9 cellular contexts compared by ENCODE assay signal in genomic region chr3:61936344-61936937, GRCh38.
A peak's percentile ranks its signal among the peaks of the same experiment; 100 is the strongest.
DNase-seq lines count a peak whose midpoint lies in the region; ATAC-seq and TF ChIP-seq lines count a peak whose summit lies in the region.
"Had no signal": no experiment of that assay in that cellular context is flagged by ENCODE, and none has a peak within 500 bp of the region (broad histone marks: within the 10 kb centered on the region; RNA-seq: fewer than 3 reads in every experiment).

No MANE protein-coding gene starts in this region.

- CTCF ChIA-PET in WTC11 (lab: Charles Lee) = interaction anchor here (0.5 to 2.5 kb wide), 56 partner anchors 9 to 686 kb away, joined by 3 to 78 read pairs (median 4); no protein-coding TSS in a partner anchor

- H3K36me3 ChIP-seq in liver (ENCODE audit: control insufficient read depth in 4 of 4, insufficient read depth in 3 of 4, low read depth in 1 of 4, low read length in 3 of 4) = no peaks in the 10 kb centered on the region

- POLR2A ChIA-PET in WTC11 (lab: Charles Lee) = interaction anchor here (0.6 kb wide), 1 partner anchor 580 kb away, joined by 3 read pairs; no protein-coding TSS in a partner anchor

- peaks cover 18% of the 10 kb centered on the region for H3K9me3 Mint-ChIP-seq in WTC11

- no peak overlapping the region for H3K27ac ChIP-seq in liver (ENCODE audit: low read depth in 1 of 2, low read length in 2 of 2)

- no peaks in the 10 kb centered on the region for H3K4me1 ChIP-seq in liver (ENCODE audit: control insufficient read depth in 4 of 4, insufficient read depth in 4 of 4, low read length in 3 of 4)

- peaks cover 0 to 3% (median 0%) of the 10 kb centered on the region in 4 donors for H3K9me3 ChIP-seq in liver (ENCODE audit: control insufficient read depth in 4 of 4, low read length in 3 of 4)

- peaks cover 22% of the 10 kb centered on the region for H3K36me3 Mint-ChIP-seq in WTC11
- H3K36me3 Mint-ChIP-seq: CD4-positive, CD25-positive, alpha-beta regulatory T cell had no signal

- no peak overlapping the region for H3K4me3 ChIP-seq in liver (ENCODE audit: low read depth in 1 of 3, low read length in 3 of 3)

- peak; percentile 48 for ATAC-seq in HG02852 (IDR thresholded peaks at IDR 0.05; ENCODE audit: unreplicated experiment)
- ATAC-seq in WTC11 = peak; percentile 72

- H3K27ac Mint-ChIP-seq in WTC11 = no peak overlapping the region
- H3K27ac Mint-ChIP-seq: CD4-positive, CD25-positive, alpha-beta regulatory T cell had no signal

- TF ChIP-seq CTCF in WTC11 (IDR thresholded peaks at IDR 0.05) (peak; percentile 84), liver (IDR thresholded peaks at IDR 0.05; ENCODE audit: low read depth, low read length, missing input control) (peak; percentile 52)

- peak; percentile 63 to 82 for TF ChIP-seq RAD21 in liver (IDR thresholded peaks at IDR 0.05)

- H3K4me3 Mint-ChIP-seq in WTC11 = no peak overlapping the region
- H3K4me3 Mint-ChIP-seq: CD4-positive, CD25-positive, alpha-beta regulatory T cell had no signal

- no peak overlapping the region for H3K9ac ChIP-seq in liver (ENCODE audit: low read depth in 1 of 2, low read length in 2 of 2)

- H3K27me3 ChIP-seq in liver (ENCODE audit: control insufficient read depth in 4 of 4, insufficient read depth in 4 of 4, low read length in 3 of 4) = no peaks in the 10 kb centered on the region

- H3K4me1 Mint-ChIP-seq in WTC11 = peaks cover 68% of the 10 kb centered on the region
- H3K4me1 Mint-ChIP-seq: CD4-positive, CD25-positive, alpha-beta regulatory T cell had no signal

- H3K27me3 Mint-ChIP-seq in WTC11 (ENCODE audit: low read depth) = no peaks in the 10 kb centered on the region
- H3K27me3 Mint-ChIP-seq: CD4-positive, CD25-positive, alpha-beta regulatory T cell had no signal

- 81% methylated on average over 6 of the region's 6 CpGs for WGBS in liver

- DNase-seq in NCI-H1694 (lab: John Stamatoyannopoulos, UW) = peak; percentile 1
- DNase-seq in NCI-H1694 treated with DMSO at 0.1 percent for 48 hours (lab: John Stamatoyannopoulos, UW) = no peak
- DNase-seq in WTC11 (ENCODE audit: low spot score) = peak; percentile 70
- no peak for DNase-seq in kidney glomerular epithelial cell (lab: John Stamatoyannopoulos, UW)
- no peak for DNase-seq in DMS153 (lab: John Stamatoyannopoulos, UW)
- DNase-seq in amygdala (lab: John Stamatoyannopoulos, UW) = no peak

TF ChIP-seq in WTC11, 78 proteins besides CTCF, POLR2A, EP300 and RAD21:
- no peak for TF ChIP-seq TEAD1 (CRISPR knock-in tag; IDR thresholded peaks at IDR 0.05)
- TF ChIP-seq, protein P1, sequence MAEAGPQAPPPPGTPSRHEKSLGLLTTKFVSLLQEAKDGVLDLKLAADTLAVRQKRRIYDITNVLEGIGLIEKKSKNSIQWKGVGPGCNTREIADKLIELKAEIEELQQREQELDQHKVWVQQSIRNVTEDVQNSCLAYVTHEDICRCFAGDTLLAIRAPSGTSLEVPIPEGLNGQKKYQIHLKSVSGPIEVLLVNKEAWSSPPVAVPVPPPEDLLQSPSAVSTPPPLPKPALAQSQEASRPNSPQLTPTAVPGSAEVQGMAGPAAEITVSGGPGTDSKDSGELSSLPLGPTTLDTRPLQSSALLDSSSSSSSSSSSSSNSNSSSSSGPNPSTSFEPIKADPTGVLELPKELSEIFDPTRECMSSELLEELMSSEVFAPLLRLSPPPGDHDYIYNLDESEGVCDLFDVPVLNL (CRISPR knock-in tag; IDR thresholded peaks at IDR 0.05; ENCODE audit: borderline replicate concordance, low read depth) = no peak
- no peak for TF ChIP-seq MYBL2 (CRISPR knock-in tag; IDR thresholded peaks at IDR 0.05)
- TF ChIP-seq ZNF416 (CRISPR knock-in tag; IDR thresholded peaks at IDR 0.05) = no peak
- no peak for TF ChIP-seq CDX4 (CRISPR knock-in tag; IDR thresholded peaks at IDR 0.05; ENCODE audit: borderline replicate concordance)
- no peak for TF ChIP-seq CREB1 (CRISPR knock-in tag; IDR thresholded peaks at IDR 0.05)
- TF ChIP-seq E2F1 (CRISPR knock-in tag; IDR thresholded peaks at IDR 0.05) = no peak
- no peak for TF ChIP-seq JUN (CRISPR knock-in tag; IDR thresholded peaks at IDR 0.05)
- no peak for TF ChIP-seq NFYB (CRISPR knock-in tag; conservative IDR thresholded peaks at IDR 0.05; ENCODE audit: low read depth)
- TF ChIP-seq ZNF219 (CRISPR knock-in tag; IDR thresholded peaks at IDR 0.05; ENCODE audit: borderline replicate concordance) = no peak
TF ChIP-seq in WTC11: peak in this region for 0.

TF ChIP-seq in liver, 16 proteins besides CTCF, POLR2A, EP300 and RAD21:
- no peak for TF ChIP-seq GABPA (IDR thresholded peaks at IDR 0.05 in 1 of 2, conservative IDR thresholded peaks at IDR 0.05 in 1 of 2)
- TF ChIP-seq NR2F2 (IDR thresholded peaks at IDR 0.05) = no peak
- no peak for TF ChIP-seq MAX (IDR thresholded peaks at IDR 0.05)
- TF ChIP-seq TAF1 (conservative IDR thresholded peaks at IDR 0.05) = no peak
- TF ChIP-seq HNF4G (IDR thresholded peaks at IDR 0.05) = no peak
- no peak for TF ChIP-seq REST (IDR thresholded peaks at IDR 0.05)

Comparison
In these comparisons a context has a peak if more than half of its experiments do, and no peak if none do; other contexts are left out.
1. DNase-seq: peak in NCI-H1694 (single experiment) and WTC11 (single experiment); none in NCI-H1694 treated with DMSO at 0.1 percent for 48 hours (single experiment), kidney glomerular epithelial cell (single experiment), DMS153 (single experiment) and amygdala (0 of 56).